ENCODE assay signal across 8 cellular contexts in genomic region chr11:10858505-10859360, GRCh38. TPM values are rescaled to one million over a fixed set of nuclear protein-coding genes. Genes with fewer than 3 reads are reported as not detected.
A peak's percentile ranks its signal among the peaks of the same experiment; 100 is the strongest.
DNase-seq lines count a peak whose midpoint lies in the region; ATAC-seq and TF ChIP-seq lines count a peak whose summit lies in the region.

No MANE protein-coding gene starts in this region.

- H3K4me3 ChIP-seq in DND-41 (ENCODE audit: low read depth in 1 of 2, low read length in 2 of 2) (peak overlapping the region; percentile 66 to 69), IMR-90 (ENCODE audit: insufficient read depth, low read depth, low read length) (peak overlapping the region; percentile 50), brain microvascular endothelial cell (ENCODE audit: low read depth, low read length) (peak overlapping the region; percentile 93), iPS-20b (ENCODE audit: low read length) (peak overlapping the region; percentile 96), skeletal muscle satellite cell (ENCODE audit: low read length) (peak overlapping the region; percentile 91)

- H4K5ac ChIP-seq in IMR-90 (ENCODE audit: low read depth, low read length) = peak overlapping the region; percentile 14

- peak; percentile 20 for ATAC-seq in DND-41 (ENCODE audit: insufficient read depth, low read depth)
- ATAC-seq in GM21528 (IDR thresholded peaks at IDR 0.05; ENCODE audit: low FRiP score, unreplicated experiment) = peak; percentile 37
- ATAC-seq in IMR-90 (ENCODE audit: low read depth) = peak; percentile 33

- 0% methylated on average over 10 of the region's 42 CpGs; no CpG with 5 or more reads in 1 of the 2 experiments for whole genome bisulfite sequencing in IMR-90 (ENCODE audit: extremely low coverage in 2 of 2, insufficient read length in 1 of 2), 2 experiments

- H3K9me1 ChIP-seq in IMR-90 (ENCODE audit: insufficient read depth, low read length) = no peaks in the 10 kb centered on the region

- peaks cover 61% of the 10 kb centered on the region for H3K4me1 ChIP-seq in DND-41 (ENCODE audit: insufficient read depth, low read length)
- no peaks in the 10 kb centered on the region for H3K4me1 ChIP-seq in IMR-90 (ENCODE audit: control insufficient read depth, insufficient read depth, low read length)
- H3K4me1 ChIP-seq in iPS-20b (ENCODE audit: insufficient read depth, low read length) = peaks cover 8% of the 10 kb centered on the region; the same call in 1 of the 2 replicates
- H3K4me1 ChIP-seq in skeletal muscle satellite cell (ENCODE audit: control insufficient read depth, insufficient read depth, low read length) = no peaks in the 10 kb centered on the region

- H3K14ac ChIP-seq in IMR-90 (replicated peaks; ENCODE audit: low read depth, low read length) = peak overlapping the region; percentile 89

- dilution Hi-C loops in IMR-90 (cut with HindIII; ENCODE audit: low sequenced_read_pairs, unreplicated experiment) = no loop called here

- H3K79me1 ChIP-seq in IMR-90 (ENCODE audit: low read depth in 1 of 2, low read length in 2 of 2) = peaks cover 13 to 51% of the 10 kb centered on the region in 2 experiments

- peak; percentile 10 for TF ChIP-seq CTCF in DND-41 (IDR thresholded peaks at IDR 0.05; ENCODE audit: borderline replicate concordance, extremely low read depth, low read length, poor library complexity, severe bottlenecking)
- TF ChIP-seq CTCF in IMR-90 (conservative IDR thresholded peaks at IDR 0.05; ENCODE audit: low read depth, low read length) = no peak
- no peak for TF ChIP-seq CTCF in brain microvascular endothelial cell (IDR thresholded peaks at IDR 0.05; ENCODE audit: low read depth, low read length, missing control alignments)

- POLR2A ChIA-PET in IMR-90 (lab: Charles Lee; ENCODE audit: unreplicated experiment) = interaction anchor here (0.6 to 2.1 kb wide), 5 partner anchors 50 to 73 kb away, joined by 3 to 11 read pairs (median 3); partner anchors contain the start of gene EIF4G2

- peak overlapping the region; percentile 53 for H2BK120ac ChIP-seq in IMR-90 (ENCODE audit: low read depth, low read length)

- H2AFZ ChIP-seq in DND-41 (ENCODE audit: low read depth, low read length) = peak overlapping the region; percentile 78
- peak overlapping the region; percentile 89 for H2AFZ ChIP-seq in IMR-90 (replicated peaks; ENCODE audit: low read length, poor library complexity)

- peak overlapping the region; percentile 63 for H2AK5ac ChIP-seq in IMR-90 (ENCODE audit: low read depth, low read length)

- peak overlapping the region; percentile 95 for H3K9ac ChIP-seq in DND-41 (ENCODE audit: low read depth, low read length)
- H3K9ac ChIP-seq in IMR-90 (ENCODE audit: low read depth, low read length) = peak overlapping the region; percentile 81
- peak overlapping the region; percentile 94 for H3K9ac ChIP-seq in iPS-20b (ENCODE audit: low read depth, low read length)
- H3K9ac ChIP-seq in skeletal muscle satellite cell (ENCODE audit: low read depth, low read length) = peak overlapping the region; percentile 91

- H3K56ac ChIP-seq in IMR-90 (ENCODE audit: extremely low read depth, insufficient read depth, low read length) = peak overlapping the region; percentile 98

- H3K27ac ChIP-seq in DND-41 (ENCODE audit: low read length) (peak overlapping the region; percentile 95), IMR-90 (ENCODE audit: insufficient read depth, low read length) (peak overlapping the region; percentile 79), brain microvascular endothelial cell (peak overlapping the region; percentile 93), iPS-20b (ENCODE audit: low read length) (peak overlapping the region; percentile 80)

- peak overlapping the region; percentile 95 for H2AK9ac ChIP-seq in IMR-90 (replicated peaks; ENCODE audit: low read depth, low read length, poor library complexity)

- H4K20me1 ChIP-seq in DND-41 (ENCODE audit: insufficient read depth, low read length) = peaks cover 6% of the 10 kb centered on the region; the same call in 1 of the 2 replicates
- H4K20me1 ChIP-seq in IMR-90 (ENCODE audit: insufficient read depth, low read length) = no peaks in the 10 kb centered on the region

- peaks cover 76% of the 10 kb centered on the region for H3K79me2 ChIP-seq in DND-41 (ENCODE audit: insufficient read depth, low read length)

- peak; percentile 57 for DNase-seq in DND-41
- peak; percentile 19 for DNase-seq in IMR-90
- DNase-seq in brain microvascular endothelial cell = no peak
- no peak for DNase-seq in cortex of kidney (lab: John Stamatoyannopoulos, UW)

- H3K9me3 ChIP-seq in DND-41 (ENCODE audit: insufficient read depth, low read length, severe bottlenecking) = no peaks in the 10 kb centered on the region
- H3K9me3 ChIP-seq in IMR-90 (ENCODE audit: control insufficient read depth, insufficient read depth, low read length) = no peaks in the 10 kb centered on the region
- H3K9me3 ChIP-seq in iPS-20b (ENCODE audit: insufficient read depth, low read depth, low read length) = no peaks in the 10 kb centered on the region
- H3K9me3 ChIP-seq in skeletal muscle satellite cell (replicated peaks; ENCODE audit: low read length) = no peaks in the 10 kb centered on the region

- H3K23ac ChIP-seq in IMR-90 (ENCODE audit: low read depth, low read length) = peak overlapping the region; percentile 94

- no peaks in the 10 kb centered on the region for H3K9me3 Mint-ChIP-seq in T-helper 1 cell treated with Interleukin-12 subunit alpha and Interleukin-12 subunit beta and Interleukin-4 antibody, amounts not matched to agents 30 μg/mL and 1 μg/mL, for 36 hours

- peaks cover 37% of the 10 kb centered on the region for H3K4me1 Mint-ChIP-seq in T-helper 1 cell treated with Interleukin-12 subunit alpha and Interleukin-12 subunit beta and Interleukin-4 antibody, amounts not matched to agents 30 μg/mL and 1 μg/mL, for 36 hours (ENCODE audit: low read depth)

- no peaks in the 10 kb centered on the region for H3K27me3 Mint-ChIP-seq in T-helper 1 cell treated with Interleukin-12 subunit alpha and Interleukin-12 subunit beta and Interleukin-4 antibody, amounts not matched to agents 30 μg/mL and 1 μg/mL, for 36 hours (ENCODE audit: low read depth)

- H3K27me3 ChIP-seq in DND-41 (ENCODE audit: insufficient read depth, low read length, poor library complexity) = no peaks in the 10 kb centered on the region
- no peaks in the 10 kb centered on the region for H3K27me3 ChIP-seq in IMR-90 (ENCODE audit: control insufficient read depth, insufficient read depth, low read length)
- H3K27me3 ChIP-seq in brain microvascular endothelial cell (replicated peaks) = no peaks in the 10 kb centered on the region
- no peaks in the 10 kb centered on the region for H3K27me3 ChIP-seq in iPS-20b (ENCODE audit: insufficient read depth, low read length)
- no peaks in the 10 kb centered on the region for H3K27me3 ChIP-seq in skeletal muscle satellite cell (ENCODE audit: control insufficient read depth, insufficient read depth, low read length)

- H3K4me2 ChIP-seq in DND-41 (ENCODE audit: insufficient read depth, low read length) (peak overlapping the region; percentile 69), IMR-90 (ENCODE audit: low read depth, low read length) (peak overlapping the region; percentile 93), skeletal muscle satellite cell (ENCODE audit: low read length) (peak overlapping the region; percentile 87)

- peak overlapping the region; percentile 90 for H3K4ac ChIP-seq in IMR-90 (ENCODE audit: low read depth, low read length)

- in situ Hi-C loops in IMR-90 (cut with MboI; ENCODE audit: low sequenced_read_pairs) = loop anchor here (5.0 kb wide), 1 partner anchor 74 kb away; no protein-coding TSS in a partner anchor
- in situ Hi-C loops in brain microvascular endothelial cell (cut with HindIII; ENCODE audit: low pct_ligation_motif_present, low sequenced_read_pairs) = no loop called here

- intact Hi-C loops in IMR-90 (cut with micrococcal nuclease) = loop anchor here (1.0 to 5.0 kb wide), 6 partner anchors 40 to 929 kb away; no protein-coding TSS in a partner anchor

- peaks cover 21% of the 10 kb centered on the region for H3K36me3 Mint-ChIP-seq in T-helper 1 cell treated with Interleukin-12 subunit alpha and Interleukin-12 subunit beta and Interleukin-4 antibody, amounts not matched to agents 30 μg/mL and 1 μg/mL, for 36 hours (ENCODE audit: low read depth)

- CTCF ChIA-PET in IMR-90 (lab: Yijun Ruan, JAX) = interaction anchor here (1.3 kb wide), 1 partner anchor 72 kb away, joined by 3 read pairs; no protein-coding TSS in a partner anchor

- H3K27ac Mint-ChIP-seq in T-helper 1 cell treated with Interleukin-12 subunit alpha and Interleukin-12 subunit beta and Interleukin-4 antibody, amounts not matched to agents 30 μg/mL and 1 μg/mL, for 36 hours = peak overlapping the region; percentile 97

- TF ChIP-seq POLR2A in IMR-90 (IDR thresholded peaks at IDR 0.05; ENCODE audit: low read depth, low read length) = no peak

- peak overlapping the region; percentile 75 to 89 for H4K8ac ChIP-seq in IMR-90 (ENCODE audit: low read depth in 2 of 2, low read length in 2 of 2)

- no peak for TF ChIP-seq RAD21 in IMR-90 (IDR thresholded peaks at IDR 0.05; ENCODE audit: low read length)

- peak overlapping the region; percentile 47; the same call in 1 of the 3 replicates for H2BK15ac ChIP-seq in IMR-90 (ENCODE audit: low read depth, low read length)

- TSS peak; percentile 78 for BruUV-seq in IMR-90 (replicated peaks; lab: Mats Ljungman, UMichigan)

- H2BK5ac ChIP-seq in IMR-90 (ENCODE audit: low read depth, low read length, poor library complexity, severe bottlenecking) = peak overlapping the region; percentile 75

- H3K18ac ChIP-seq in IMR-90 (ENCODE audit: low read depth, low read length) = peak overlapping the region; percentile 43

- H2BK20ac ChIP-seq in IMR-90 (ENCODE audit: low read depth, low read length) = 0 out of 2 replicates have a peak overlapping the region, but pooled peaks have one; percentile 19

- H3K36me3 ChIP-seq in DND-41 (ENCODE audit: insufficient read depth, low read length) (peaks cover 32% of the 10 kb centered on the region), IMR-90 (ENCODE audit: control insufficient read depth, insufficient read depth, low read length) (peaks cover 5% of the 10 kb centered on the region; the same call in 1 of the 2 replicates), brain microvascular endothelial cell (replicated peaks) (peaks cover 15% of the 10 kb centered on the region), iPS-20b (ENCODE audit: insufficient read depth, low read depth, low read length) (peaks cover 26% of the 10 kb centered on the region), skeletal muscle satellite cell (ENCODE audit: insufficient read depth, low read length) (peaks cover 19% of the 10 kb centered on the region)

- H4K91ac ChIP-seq in IMR-90 (ENCODE audit: insufficient read depth, low read depth, low read length) = peak overlapping the region; percentile 94

- H3K4me3 Mint-ChIP-seq in T-helper 1 cell treated with Interleukin-12 subunit alpha and Interleukin-12 subunit beta and Interleukin-4 antibody, amounts not matched to agents 30 μg/mL and 1 μg/mL, for 36 hours = peak overlapping the region; percentile 97

RNA-seq across cellular contexts. Expression of gene ZBED5, which starts 0.9 kb away (rescaled TPM):
- total RNA-seq in IMR-90 (2012; rRNA removed) = 30.8 and 35.6 TPM in 2 replicates
- 26.1 and 28.2 TPM in 2 replicates for polyA plus RNA-seq in IMR-90 (2012; rRNA removed)
- polyA plus RNA-seq in IMR-90 (2012; cell fraction: cytosol; rRNA removed) = 2.9 and 6.5 TPM in 2 replicates
- polyA plus RNA-seq in IMR-90 (2012; cell fraction: nucleus; rRNA removed; ENCODE audit: low replicate concordance) = 9.6 and 84.5 TPM in 2 replicates
- total RNA-seq in skeletal muscle satellite cell (2012; rRNA removed) = 20.1 and 23.1 TPM in 2 replicates

RNA-seq across cellular contexts. Expression of gene EIF4G2, which starts 50.0 kb away (rescaled TPM):
- 1,144 and 1,216 TPM in 2 replicates for total RNA-seq in IMR-90 (2012; rRNA removed)
- polyA plus RNA-seq in IMR-90 (2012; rRNA removed) = 439 and 492 TPM in 2 replicates
- polyA plus RNA-seq in IMR-90 (2012; cell fraction: cytosol; rRNA removed) = 108 and 148 TPM in 2 replicates
- 62.0 and 539 TPM in 2 replicates for polyA plus RNA-seq in IMR-90 (2012; cell fraction: nucleus; rRNA removed; ENCODE audit: low replicate concordance)
- 634 and 847 TPM in 2 replicates for total RNA-seq in skeletal muscle satellite cell (2012; rRNA removed)

Comparison
In these comparisons a context has a peak if more than half of its experiments do, and no peak if none do; other contexts are left out.
1. DNase-seq: peak in DND-41 (single experiment) and IMR-90 (single experiment); none in brain microvascular endothelial cell (single experiment) and cortex of kidney (single experiment).
2. Peak in every context shown above with its lines, with median percentiles within 50 percentile points of each other: ATAC-seq, H3K27ac ChIP-seq, H3K4me2 ChIP-seq, H3K4me3 ChIP-seq and H3K9ac ChIP-seq.